Comparison of ENCODE assay signal across 1 cellular context in genomic region chr2:37196320-37197195, GRCh38.
TF ChIP-seq lines count a peak whose summit lies in the region.

Gene CEBPZOS, plus strand, starts transcription at chr2:37196496. Its CDS starts 3,209 bp downstream, at chr2:37199705.

TF ChIP-seq in HepG2, 621 proteins besides CTCF, POLR2A, EP300 and RAD21 (continued from another document and continues in another):
- TF ChIP-seq, protein P1, sequence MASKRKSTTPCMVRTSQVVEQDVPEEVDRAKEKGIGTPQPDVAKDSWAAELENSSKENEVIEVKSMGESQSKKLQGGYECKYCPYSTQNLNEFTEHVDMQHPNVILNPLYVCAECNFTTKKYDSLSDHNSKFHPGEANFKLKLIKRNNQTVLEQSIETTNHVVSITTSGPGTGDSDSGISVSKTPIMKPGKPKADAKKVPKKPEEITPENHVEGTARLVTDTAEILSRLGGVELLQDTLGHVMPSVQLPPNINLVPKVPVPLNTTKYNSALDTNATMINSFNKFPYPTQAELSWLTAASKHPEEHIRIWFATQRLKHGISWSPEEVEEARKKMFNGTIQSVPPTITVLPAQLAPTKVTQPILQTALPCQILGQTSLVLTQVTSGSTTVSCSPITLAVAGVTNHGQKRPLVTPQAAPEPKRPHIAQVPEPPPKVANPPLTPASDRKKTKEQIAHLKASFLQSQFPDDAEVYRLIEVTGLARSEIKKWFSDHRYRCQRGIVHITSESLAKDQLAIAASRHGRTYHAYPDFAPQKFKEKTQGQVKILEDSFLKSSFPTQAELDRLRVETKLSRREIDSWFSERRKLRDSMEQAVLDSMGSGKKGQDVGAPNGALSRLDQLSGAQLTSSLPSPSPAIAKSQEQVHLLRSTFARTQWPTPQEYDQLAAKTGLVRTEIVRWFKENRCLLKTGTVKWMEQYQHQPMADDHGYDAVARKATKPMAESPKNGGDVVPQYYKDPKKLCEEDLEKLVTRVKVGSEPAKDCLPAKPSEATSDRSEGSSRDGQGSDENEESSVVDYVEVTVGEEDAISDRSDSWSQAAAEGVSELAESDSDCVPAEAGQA (IDR thresholded peaks at IDR 0.05; ENCODE audit: low read depth): peak; percentile 75; the same call in 1 of the 2 replicates
- TF ChIP-seq, protein P1 (CRISPR knock-in tag; IDR thresholded peaks at IDR 0.05; ENCODE audit: borderline replicate concordance): peak; percentile 89; the same call in 1 of the 2 replicates
- TF ChIP-seq NR2F6 (IDR thresholded peaks at IDR 0.05): no peak; the same call in 1 of the 2 replicates
- no peak; the same call in 1 of the 2 replicates for TF ChIP-seq NR2F6 (CRISPR knock-in tag; IDR thresholded peaks at IDR 0.05)
- TF ChIP-seq ZSCAN30 (CRISPR knock-in tag; IDR thresholded peaks at IDR 0.05): peak; percentile 88; the same call in 1 of the 2 replicates
- peak; percentile 62; the same call in 1 of the 2 replicates for TF ChIP-seq SP2 (CRISPR knock-in tag; IDR thresholded peaks at IDR 0.05)
- peak; percentile 55 for TF ChIP-seq HOXA3 (CRISPR knock-in tag; IDR thresholded peaks at IDR 0.05)
- no peak for TF ChIP-seq ZKSCAN5 (CRISPR knock-in tag; IDR thresholded peaks at IDR 0.05)
- peak; percentile 96 for TF ChIP-seq TBX2 (CRISPR knock-in tag; IDR thresholded peaks at IDR 0.05; ENCODE audit: borderline replicate concordance)
- no peak; the same call in 1 of the 2 replicates for TF ChIP-seq ZNF7 (CRISPR knock-in tag; IDR thresholded peaks at IDR 0.05)
- TF ChIP-seq SKIL (CRISPR knock-in tag; IDR thresholded peaks at IDR 0.05; ENCODE audit: borderline replicate concordance): no peak
- TF ChIP-seq ZNF235 (CRISPR knock-in tag; IDR thresholded peaks at IDR 0.05; ENCODE audit: borderline replicate concordance): peak; percentile 98; the same call in 1 of the 2 replicates
- no peak for TF ChIP-seq ONECUT2 (CRISPR knock-in tag; IDR thresholded peaks at IDR 0.05)
- TF ChIP-seq, protein P2, sequence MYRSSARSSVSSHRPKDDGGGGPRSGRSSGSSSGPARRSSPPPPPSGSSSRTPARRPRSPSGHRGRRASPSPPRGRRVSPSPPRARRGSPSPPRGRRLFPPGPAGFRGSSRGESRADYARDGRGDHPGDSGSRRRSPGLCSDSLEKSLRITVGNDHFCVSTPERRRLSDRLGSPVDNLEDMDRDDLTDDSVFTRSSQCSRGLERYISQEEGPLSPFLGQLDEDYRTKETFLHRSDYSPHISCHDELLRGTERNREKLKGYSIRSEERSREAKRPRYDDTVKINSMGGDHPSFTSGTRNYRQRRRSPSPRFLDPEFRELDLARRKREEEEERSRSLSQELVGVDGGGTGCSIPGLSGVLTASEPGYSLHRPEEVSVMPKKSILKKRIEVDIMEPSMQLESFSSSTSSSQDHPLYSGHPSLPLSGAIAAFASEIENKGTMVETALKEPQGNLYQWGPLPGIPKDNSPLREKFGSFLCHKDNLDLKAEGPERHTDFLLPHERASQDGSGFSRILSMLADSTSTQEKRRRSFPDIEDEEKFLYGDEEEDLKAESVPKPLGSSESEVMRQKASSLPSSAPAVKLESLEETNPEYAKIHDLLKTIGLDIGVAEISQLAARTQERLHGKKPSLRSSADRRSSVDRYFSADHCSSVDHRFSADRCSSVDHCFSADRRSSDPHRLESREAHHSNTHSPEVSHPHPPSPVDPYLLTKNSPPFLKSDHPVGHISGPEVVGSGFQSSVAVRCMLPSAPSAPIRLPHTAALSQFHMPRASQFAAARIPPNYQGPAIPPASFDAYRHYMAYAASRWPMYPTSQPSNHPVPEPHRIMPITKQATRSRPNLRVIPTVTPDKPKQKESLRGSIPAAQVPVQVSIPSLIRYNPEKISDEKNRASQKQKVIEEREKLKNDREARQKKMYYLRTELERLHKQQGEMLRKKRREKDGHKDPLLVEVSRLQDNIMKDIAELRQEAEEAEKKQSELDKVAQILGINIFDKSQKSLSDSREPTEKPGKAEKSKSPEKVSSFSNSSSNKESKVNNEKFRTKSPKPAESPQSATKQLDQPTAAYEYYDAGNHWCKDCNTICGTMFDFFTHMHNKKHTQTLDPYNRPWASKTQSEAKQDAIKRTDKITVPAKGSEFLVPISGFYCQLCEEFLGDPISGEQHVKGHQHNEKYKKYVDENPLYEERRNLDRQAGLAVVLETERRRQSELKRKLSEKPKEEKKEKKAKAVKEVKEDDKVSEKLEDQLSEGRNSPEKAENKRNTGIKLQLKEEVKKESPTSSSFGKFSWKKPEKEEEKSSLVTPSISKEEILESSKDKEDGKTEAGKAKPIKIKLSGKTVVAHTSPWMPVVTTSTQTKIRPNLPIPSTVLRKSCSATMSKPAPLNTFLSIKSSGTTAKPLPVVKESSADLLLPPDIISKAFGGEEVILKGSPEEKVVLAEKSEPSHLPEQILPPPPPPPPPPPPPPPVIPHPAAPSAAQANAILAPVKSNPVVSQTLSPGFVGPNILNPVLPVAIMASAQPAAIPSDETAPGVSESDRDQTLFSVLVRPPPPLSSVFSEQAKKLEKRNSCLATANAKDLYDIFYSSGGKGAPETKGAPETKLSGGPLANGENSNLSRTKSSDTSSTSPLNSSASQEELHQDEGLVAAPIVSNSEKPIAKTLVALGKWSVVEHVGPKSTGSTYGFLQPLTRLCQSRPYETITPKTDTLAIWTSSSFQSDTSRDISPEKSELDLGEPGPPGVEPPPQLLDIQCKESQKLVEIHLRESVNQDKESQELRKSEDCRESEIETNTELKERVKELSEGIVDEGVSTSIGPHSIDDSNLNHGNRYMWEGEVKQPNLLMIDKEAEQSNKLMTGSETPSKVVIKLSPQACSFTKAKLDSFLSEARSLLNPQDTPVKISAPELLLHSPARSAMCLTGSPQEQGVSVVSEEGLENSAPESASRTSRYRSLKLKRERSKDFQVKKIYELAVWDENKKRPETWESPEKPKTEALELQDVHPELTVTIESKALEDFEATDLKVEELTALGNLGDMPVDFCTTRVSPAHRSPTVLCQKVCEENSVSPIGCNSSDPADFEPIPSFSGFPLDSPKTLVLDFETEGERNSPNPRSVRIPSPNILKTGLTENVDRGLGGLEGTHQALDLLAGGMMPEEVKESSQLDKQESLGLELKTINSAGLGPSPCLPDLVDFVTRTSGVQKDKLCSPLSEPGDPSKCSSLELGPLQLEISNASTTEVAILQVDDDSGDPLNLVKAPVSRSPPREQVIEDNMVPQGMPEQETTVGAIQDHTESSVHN (CRISPR knock-in tag; IDR thresholded peaks at IDR 0.05): no peak
- peak; percentile 45 for TF ChIP-seq KDM4B (CRISPR knock-in tag; IDR thresholded peaks at IDR 0.05)
- peak; percentile 89 for TF ChIP-seq MYC (CRISPR knock-in tag; IDR thresholded peaks at IDR 0.05; ENCODE audit: borderline replicate concordance)
- TF ChIP-seq, protein P3, sequence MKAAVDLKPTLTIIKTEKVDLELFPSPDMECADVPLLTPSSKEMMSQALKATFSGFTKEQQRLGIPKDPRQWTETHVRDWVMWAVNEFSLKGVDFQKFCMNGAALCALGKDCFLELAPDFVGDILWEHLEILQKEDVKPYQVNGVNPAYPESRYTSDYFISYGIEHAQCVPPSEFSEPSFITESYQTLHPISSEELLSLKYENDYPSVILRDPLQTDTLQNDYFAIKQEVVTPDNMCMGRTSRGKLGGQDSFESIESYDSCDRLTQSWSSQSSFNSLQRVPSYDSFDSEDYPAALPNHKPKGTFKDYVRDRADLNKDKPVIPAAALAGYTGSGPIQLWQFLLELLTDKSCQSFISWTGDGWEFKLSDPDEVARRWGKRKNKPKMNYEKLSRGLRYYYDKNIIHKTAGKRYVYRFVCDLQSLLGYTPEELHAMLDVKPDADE (CRISPR knock-in tag; IDR thresholded peaks at IDR 0.05): no peak; the same call in 1 of the 2 replicates
- no peak for TF ChIP-seq ZBTB33 (CRISPR knock-in tag; IDR thresholded peaks at IDR 0.05)
- TF ChIP-seq AGO2 (optimal IDR thresholded peaks at IDR 0.05; ENCODE audit: low read depth, low read length): peak; percentile 98
- no peak for TF ChIP-seq ZNF335 (CRISPR knock-in tag; IDR thresholded peaks at IDR 0.05)
- TF ChIP-seq EZH2 (conservative IDR thresholded peaks at IDR 0.05; ENCODE audit: low read depth, low read length): no peak
- TF ChIP-seq, protein P4, sequence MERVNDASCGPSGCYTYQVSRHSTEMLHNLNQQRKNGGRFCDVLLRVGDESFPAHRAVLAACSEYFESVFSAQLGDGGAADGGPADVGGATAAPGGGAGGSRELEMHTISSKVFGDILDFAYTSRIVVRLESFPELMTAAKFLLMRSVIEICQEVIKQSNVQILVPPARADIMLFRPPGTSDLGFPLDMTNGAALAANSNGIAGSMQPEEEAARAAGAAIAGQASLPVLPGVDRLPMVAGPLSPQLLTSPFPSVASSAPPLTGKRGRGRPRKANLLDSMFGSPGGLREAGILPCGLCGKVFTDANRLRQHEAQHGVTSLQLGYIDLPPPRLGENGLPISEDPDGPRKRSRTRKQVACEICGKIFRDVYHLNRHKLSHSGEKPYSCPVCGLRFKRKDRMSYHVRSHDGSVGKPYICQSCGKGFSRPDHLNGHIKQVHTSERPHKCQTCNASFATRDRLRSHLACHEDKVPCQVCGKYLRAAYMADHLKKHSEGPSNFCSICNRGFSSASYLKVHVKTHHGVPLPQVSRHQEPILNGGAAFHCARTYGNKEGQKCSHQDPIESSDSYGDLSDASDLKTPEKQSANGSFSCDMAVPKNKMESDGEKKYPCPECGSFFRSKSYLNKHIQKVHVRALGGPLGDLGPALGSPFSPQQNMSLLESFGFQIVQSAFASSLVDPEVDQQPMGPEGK (CRISPR knock-in tag; IDR thresholded peaks at IDR 0.05): no peak; the same call in 1 of the 2 replicates
- TF ChIP-seq ZNF33A (CRISPR knock-in tag; IDR thresholded peaks at IDR 0.05; ENCODE audit: borderline replicate concordance): no peak
- TF ChIP-seq HDAC6 (IDR thresholded peaks at IDR 0.05; ENCODE audit: low read depth, low read length): no peak
- peak; percentile 74 for TF ChIP-seq THAP11 (CRISPR knock-in tag; IDR thresholded peaks at IDR 0.05)
- TF ChIP-seq, protein P5, sequence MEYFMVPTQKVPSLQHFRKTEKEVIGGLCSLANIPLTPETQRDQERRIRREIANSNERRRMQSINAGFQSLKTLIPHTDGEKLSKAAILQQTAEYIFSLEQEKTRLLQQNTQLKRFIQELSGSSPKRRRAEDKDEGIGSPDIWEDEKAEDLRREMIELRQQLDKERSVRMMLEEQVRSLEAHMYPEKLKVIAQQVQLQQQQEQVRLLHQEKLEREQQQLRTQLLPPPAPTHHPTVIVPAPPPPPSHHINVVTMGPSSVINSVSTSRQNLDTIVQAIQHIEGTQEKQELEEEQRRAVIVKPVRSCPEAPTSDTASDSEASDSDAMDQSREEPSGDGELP (IDR thresholded peaks at IDR 0.05; ENCODE audit: borderline replicate concordance, low read depth): 0 out of 2 replicates have a peak, but pooled peaks have one; percentile 8
- TF ChIP-seq HHEX (CRISPR knock-in tag; IDR thresholded peaks at IDR 0.05): 0 out of 2 replicates have a peak, but pooled peaks have one; percentile 8
- 0 out of 2 replicates have a peak, but pooled peaks have one; percentile 12 for TF ChIP-seq FOXK1 (CRISPR knock-in tag; IDR thresholded peaks at IDR 0.05; ENCODE audit: borderline replicate concordance, low read depth)
- no peak; the same call in 1 of the 2 replicates for TF ChIP-seq ZMAT5 (CRISPR knock-in tag; IDR thresholded peaks at IDR 0.05; ENCODE audit: borderline replicate concordance, low read depth)
- no peak for TF ChIP-seq NPAS2 (CRISPR knock-in tag; IDR thresholded peaks at IDR 0.05; ENCODE audit: borderline replicate concordance)
- peak; percentile 5 for TF ChIP-seq SKI (IDR thresholded peaks at IDR 0.05; ENCODE audit: partially characterized antibody)
- peak; percentile 98 for TF ChIP-seq ASH2L (IDR thresholded peaks at IDR 0.05; ENCODE audit: insufficient read length, low read depth, low read length)
- TF ChIP-seq ZBTB21 (CRISPR knock-in tag; IDR thresholded peaks at IDR 0.05): no peak
- TF ChIP-seq ZNF329 (CRISPR knock-in tag; IDR thresholded peaks at IDR 0.05; ENCODE audit: low read depth): peak; percentile 95
